In the genomic region with DNA sequence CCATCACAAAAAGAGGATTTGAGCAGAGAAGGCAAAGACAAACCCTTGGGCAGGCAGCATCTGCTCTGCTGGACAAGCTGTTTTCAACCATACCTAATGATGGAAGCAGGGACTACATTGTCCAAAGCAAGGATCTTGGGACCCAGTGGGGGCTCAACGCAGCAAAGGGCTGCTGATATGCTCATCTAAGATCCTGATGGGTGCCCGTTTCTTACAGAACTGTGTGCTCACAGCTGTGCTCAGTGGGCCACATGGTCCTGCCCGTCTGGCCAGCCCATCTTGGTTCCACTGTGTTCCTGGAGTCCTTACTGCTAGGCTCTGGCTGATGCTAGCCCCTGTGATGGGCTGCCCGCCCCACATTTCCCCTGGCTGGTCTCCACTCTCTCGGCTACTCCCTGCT, we compare ENCODE assay signal across 16 cellular contexts. TPM values are rescaled to one million over a fixed set of nuclear protein-coding genes. Genes with fewer than 3 reads are reported as not detected.
A peak's percentile ranks its signal among the peaks of the same experiment; 100 is the strongest.
DNase-seq lines count a peak whose midpoint lies in the region; TF ChIP-seq lines count a peak whose summit lies in the region.
"Had no signal": no experiment of that assay in that cellular context is flagged by ENCODE, and none has a peak within 500 bp of the region (broad histone marks: within the 10 kb centered on the region; RNA-seq: fewer than 3 reads in every experiment).

No MANE protein-coding gene starts in this region.

- no peaks in the 10 kb centered on the region for H3K9me3 Mint-ChIP-seq in activated naive CD4-positive, alpha-beta T cell treated with anti-CD3 and anti-CD28 coated beads, Interleukin-2, amount 10 ng/mL, durations not matched to agents 7 days and 5 days
- H3K9me3 Mint-ChIP-seq: central memory CD8-positive, alpha-beta T cell had no signal

- H3K4me3 ChIP-seq in Peyer's patch (no peak overlapping the region), dorsolateral prefrontal cortex (no peak overlapping the region), sigmoid colon (no peak overlapping the region)
- H3K4me3 ChIP-seq: PC-9 had no signal

- H3K9me3 ChIP-seq in Peyer's patch (no peaks in the 10 kb centered on the region), sigmoid colon (no peaks in the 10 kb centered on the region)
- H3K9me3 ChIP-seq: Caco-2 had no signal

- no peak for TF ChIP-seq EP300 in sigmoid colon (IDR thresholded peaks at IDR 0.05)

- 83 to 92% methylated on average over 5 of the region's 5 CpGs for WGBS in sigmoid colon, 2 donors

- H3K27me3 Mint-ChIP-seq in activated naive CD4-positive, alpha-beta T cell treated with anti-CD3 and anti-CD28 coated beads, Interleukin-2, amount 10 ng/mL, durations not matched to agents 7 days and 5 days, result peaks cover 9% of the 10 kb centered on the region

- H3K27me3 ChIP-seq in Peyer's patch (no peaks in the 10 kb centered on the region), dorsolateral prefrontal cortex (peaks cover 0 to 14% (median 0%) of the 10 kb centered on the region in 45 donors), sigmoid colon (no peaks in the 10 kb centered on the region)

- H3K36me3 ChIP-seq in Peyer's patch (no peaks in the 10 kb centered on the region), sigmoid colon (no peaks in the 10 kb centered on the region)

- H3K27ac ChIP-seq in Peyer's patch, result no peak overlapping the region
- H3K27ac ChIP-seq in dorsolateral prefrontal cortex, result peak overlapping the region in 1 of 59 donors; percentile 54
- H3K27ac ChIP-seq in sigmoid colon, result no peak overlapping the region
- H3K27ac ChIP-seq: PC-9 had no signal

- TF ChIP-seq POLR2A in Peyer's patch (IDR thresholded peaks at IDR 0.05) (no peak), sigmoid colon (IDR thresholded peaks at IDR 0.05) (no peak)

- no peak overlapping the region for H3K4me3 Mint-ChIP-seq in activated naive CD4-positive, alpha-beta T cell treated with anti-CD3 and anti-CD28 coated beads, Interleukin-2, amount 10 ng/mL, durations not matched to agents 7 days and 5 days
- H3K4me3 Mint-ChIP-seq: central memory CD8-positive, alpha-beta T cell had no signal

- intact Hi-C loops in dorsolateral prefrontal cortex (cut with DNase I), result loop anchor here in 1 of 2 donors (2.0 kb wide), 1 partner anchor 28 kb away; no protein-coding TSS in a partner anchor
- intact Hi-C loops in sigmoid colon (cut with DNase I), result no loop called here

- no peak for TF ChIP-seq CTCF in Peyer's patch (IDR thresholded peaks at IDR 0.05)
- no peak for TF ChIP-seq CTCF in dorsolateral prefrontal cortex (IDR thresholded peaks at IDR 0.05 in 54 of 56, conservative IDR thresholded peaks at IDR 0.05 in 2 of 56; ENCODE audit: low read depth in 1 of 56, partially characterized antibody in 56 of 56)
- TF ChIP-seq CTCF in sigmoid colon (IDR thresholded peaks at IDR 0.05), result no peak

- H3K4me1 ChIP-seq in Peyer's patch (peaks cover 0 to 12% (median 3%) of the 10 kb centered on the region in 4 donors), sigmoid colon (peaks cover 0 to 35% (median 25%) of the 10 kb centered on the region in 4 donors)

- no peaks in the 10 kb centered on the region for H3K4me1 Mint-ChIP-seq in activated naive CD4-positive, alpha-beta T cell treated with anti-CD3 and anti-CD28 coated beads, Interleukin-2, amount 10 ng/mL, durations not matched to agents 7 days and 5 days
- H3K4me1 Mint-ChIP-seq: central memory CD8-positive, alpha-beta T cell had no signal

- no peak overlapping the region for H3K27ac Mint-ChIP-seq in activated naive CD4-positive, alpha-beta T cell treated with anti-CD3 and anti-CD28 coated beads, Interleukin-2, amount 10 ng/mL, durations not matched to agents 7 days and 5 days

- CTCF ChIA-PET in activated naive CD4-positive, alpha-beta T cell treated with anti-CD3 and anti-CD28 coated beads, Interleukin-2, amount 10 ng/mL, durations not matched to agents 7 days and 5 days (lab: Charles Lee), result no interaction called here

- H3K36me3 Mint-ChIP-seq in activated naive CD4-positive, alpha-beta T cell treated with anti-CD3 and anti-CD28 coated beads, Interleukin-2, amount 10 ng/mL, durations not matched to agents 7 days and 5 days, result no peaks in the 10 kb centered on the region

- peak; percentile 14 for DNase-seq in activated naive CD4-positive, alpha-beta T cell treated with anti-CD3 and anti-CD28 coated beads, Interleukin-2, amount 10 ng/mL, durations not matched to agents 7 days and 5 days
- DNase-seq in activated naive CD4-positive, alpha-beta T cell (lab: John Stamatoyannopoulos, UW), result no peak
- DNase-seq in Peyer's patch (peak in 2 of 3 donors; percentile 42 to 43), dorsolateral prefrontal cortex (peak in 7 of 10 donors; percentile 17 to 46 (median 31)), sigmoid colon (peak; percentile 63), NCI-H146 (lab: John Stamatoyannopoulos, UW) (no peak), NCI-H345 (lab: John Stamatoyannopoulos, UW) (no peak), occipital lobe (lab: John Stamatoyannopoulos, UW) (no peak)
- DNase-seq: NCI-H2107; PC-9; stimulated activated CD4-positive, alpha-beta T cell treated with anti-CD3 and anti-CD28 coated beads, Interleukin-2, amount 100 ng/mL, for 48 hours had no signal

RNA-seq across cellular contexts. Expression of gene GPRIN2, which starts 36.1 kb away (rescaled TPM):
- 10 to 100 TPM in 3 of 4 donors, 1 to 10 TPM in 1; 6.6 to 79.9 (median 54.7) TPM for total RNA-seq in Peyer's patch
- total RNA-seq in dorsolateral prefrontal cortex, result 1 to 10 TPM in 66 of 120 experiments, under 1 TPM in 47, not detected in 7; 0.36 to 2.4 (median 1.1) TPM
- 1 to 10 TPM in 1 of 4 donors, under 1 TPM in 2, not detected in 1; 0.16 to 1.4 (median 0.27) TPM for total RNA-seq in sigmoid colon
- 10 to 100 TPM; 21.7 to 30.0 (median 21.8) TPM for polyA plus RNA-seq in sigmoid colon
- total RNA-seq in occipital lobe, result 19.3 TPM
- total RNA-seq: fibroblast of villous mesenchyme, lung microvascular endothelial cell had no signal

RNA-seq across cellular contexts. Expression of gene NPY4R, which starts 54.6 kb away (rescaled TPM):
- total RNA-seq in Peyer's patch (1 to 10 TPM in 2 of 4 donors, not detected in 2; 1.5 to 1.9 TPM), dorsolateral prefrontal cortex (under 1 TPM in 20 of 120 experiments, not detected in 100; 0.19 to 0.78 (median 0.32) TPM), sigmoid colon (1 to 10 TPM; 1.5 to 6.6 (median 4.1) TPM), occipital lobe (not detected)
- polyA plus RNA-seq in sigmoid colon, result 1 to 10 TPM in 2 of 3 donors, under 1 TPM in 1; 0.46 to 3.1 (median 2.4) TPM
- total RNA-seq: fibroblast of villous mesenchyme, lung microvascular endothelial cell had no signal
- polyA plus RNA-seq: neural cell had no signal

RNA-seq across cellular contexts. Expression of gene SYT15, which starts 58.5 kb away (rescaled TPM):
- total RNA-seq in Peyer's patch (1 to 10 TPM in 1 of 4 donors, under 1 TPM in 3; 0.18 to 4.1 (median 0.46) TPM), dorsolateral prefrontal cortex (10 to 100 TPM in 6 of 120 experiments, 1 to 10 TPM in 113, under 1 TPM in 1; 0.59 to 12.7 (median 5.1) TPM), sigmoid colon (1 to 10 TPM in 2 of 4 donors, under 1 TPM in 2; 0.81 to 1.4 (median 1.0) TPM), occipital lobe (0.47 TPM)
- 1 to 10 TPM; 1.2 to 1.7 (median 1.2) TPM for polyA plus RNA-seq in sigmoid colon
- polyA plus RNA-seq: neural cell had no signal

Comparison
In these comparisons a context has a peak if more than half of its experiments do, and no peak if none do; other contexts are left out.
1. DNase-seq: peak in activated naive CD4-positive, alpha-beta T cell treated with anti-CD3 and anti-CD28 coated beads, Interleukin-2, amount 10 ng/mL, durations not matched to agents 7 days and 5 days (single experiment), Peyer's patch (2 of 3), dorsolateral prefrontal cortex (7 of 10) and sigmoid colon (single experiment); none in activated naive CD4-positive, alpha-beta T cell (0 of 4), NCI-H146 (single experiment), NCI-H345 (single experiment) and occipital lobe (single experiment).